Comparison of ENCODE assay signal across 1 cellular context in the genomic region with DNA sequence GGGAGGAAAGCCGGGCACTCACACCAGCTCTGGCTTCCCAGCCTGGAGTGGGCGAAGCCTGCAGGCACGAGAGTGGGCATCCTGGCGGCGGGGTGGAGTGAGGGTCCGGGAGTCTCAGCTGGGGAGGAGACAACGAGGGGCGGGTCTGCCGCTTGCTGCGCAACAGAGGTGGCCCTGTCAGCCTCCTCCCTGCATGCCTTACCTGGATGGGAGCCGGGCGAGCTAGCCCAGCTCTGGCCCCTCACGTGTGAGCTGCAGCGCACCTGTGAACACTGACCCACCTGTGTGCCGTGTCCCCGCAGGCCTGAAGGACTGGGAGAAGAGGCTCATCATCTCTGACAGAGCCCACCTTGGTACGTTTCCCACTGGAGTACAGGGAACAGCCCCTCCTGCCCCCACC.
TF ChIP-seq lines count a peak whose summit lies in the region.

No MANE protein-coding gene starts in this region.

TF ChIP-seq in IMR-90, 13 proteins besides CTCF, POLR2A, EP300 and RAD21:
- TF ChIP-seq SMC3 (IDR thresholded peaks at IDR 0.05; ENCODE audit: low read depth, low read length) (no peak), BHLHE40 (IDR thresholded peaks at IDR 0.05; ENCODE audit: low read depth, low read length) (no peak), FOS (IDR thresholded peaks at IDR 0.05; ENCODE audit: low read depth, low read length) (no peak), MAFK (IDR thresholded peaks at IDR 0.05; ENCODE audit: low read depth, low read length) (no peak), CHD1 (IDR thresholded peaks at IDR 0.05; ENCODE audit: low read depth, low read length) (no peak)
- TF ChIP-seq, protein P1, sequence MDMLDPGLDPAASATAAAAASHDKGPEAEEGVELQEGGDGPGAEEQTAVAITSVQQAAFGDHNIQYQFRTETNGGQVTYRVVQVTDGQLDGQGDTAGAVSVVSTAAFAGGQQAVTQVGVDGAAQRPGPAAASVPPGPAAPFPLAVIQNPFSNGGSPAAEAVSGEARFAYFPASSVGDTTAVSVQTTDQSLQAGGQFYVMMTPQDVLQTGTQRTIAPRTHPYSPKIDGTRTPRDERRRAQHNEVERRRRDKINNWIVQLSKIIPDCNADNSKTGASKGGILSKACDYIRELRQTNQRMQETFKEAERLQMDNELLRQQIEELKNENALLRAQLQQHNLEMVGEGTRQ (IDR thresholded peaks at IDR 0.05; ENCODE audit: low read depth, low read length) = no peak
